35 cellular contexts compared by ENCODE assay signal in the genomic region with DNA sequence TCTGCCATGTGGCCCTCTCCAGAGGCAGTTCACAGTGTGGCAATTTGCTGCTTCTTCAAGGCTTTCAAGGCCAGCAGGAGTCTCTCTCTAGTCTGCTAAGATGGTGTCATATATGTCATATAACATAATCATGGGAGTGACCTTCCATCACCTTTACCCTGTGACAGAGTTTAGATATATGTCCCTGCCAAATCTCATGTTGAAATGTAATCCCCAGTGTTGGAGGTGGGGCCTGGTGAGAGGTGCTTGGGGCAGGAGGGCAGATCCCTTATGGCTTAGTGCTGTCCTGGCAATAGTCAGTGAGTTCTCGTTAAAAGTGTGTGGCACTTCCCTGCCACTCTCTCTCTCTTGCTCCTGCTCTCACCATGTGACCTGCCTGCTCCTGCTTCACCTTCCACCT.
"Had no signal": no experiment of that assay in that cellular context is flagged by ENCODE, and none has a peak within 500 bp of the region (broad histone marks: within the 10 kb centered on the region; RNA-seq: fewer than 3 reads in every experiment).

No MANE protein-coding gene starts in this region.

- H3K27me3 ChIP-seq: ascending aorta, breast epithelium, cardiac muscle cell, esophagus muscularis mucosa, foreskin keratinocyte, gastrocnemius medialis had no signal

- H3K4me1 ChIP-seq: ascending aorta had no signal

- H3K27me3 Mint-ChIP-seq: activated naive CD4-positive, alpha-beta T cell treated with anti-CD3 and anti-CD28 coated beads, Interleukin-2, amount 10 ng/mL, durations not matched to agents 7 days and 5 days; brain had no signal

- H3K36me3 Mint-ChIP-seq: activated CD8-positive, alpha-beta memory T cell treated with anti-CD3 and anti-CD28 coated beads, Interleukin-2, amount 10 ng/mL, durations not matched to agents 7 days and 5 days; activated naive CD4-positive, alpha-beta T cell treated with anti-CD3 and anti-CD28 coated beads, Interleukin-2, amount 10 ng/mL, durations not matched to agents 7 days and 5 days; activated naive CD4-positive, alpha-beta T cell treated with anti-CD3 and anti-CD28 coated beads, Interleukin-2, amount 50 U/mL, for 72 hours; activated naive CD8-positive, alpha-beta T cell treated with anti-CD3 and anti-CD28 coated beads, Interleukin-2, amount 10 ng/mL, durations not matched to agents 7 days and 5 days had no signal

- ATAC-seq: activated CD4-positive, CD25-positive, alpha-beta regulatory T cell treated with anti-CD3 and anti-CD28 coated beads, Interleukin-2, amount 50 U/mL, for 24 hours; activated CD8-positive, alpha-beta memory T cell treated with anti-CD3 and anti-CD28 coated beads, Interleukin-2, amount 10 ng/mL, durations not matched to agents 7 days and 5 days; activated CD8-positive, alpha-beta T cell treated with anti-CD3 and anti-CD28 coated beads, Interleukin-2, amount 10 ng/mL, durations not matched to agents 7 days and 5 days; activated naive CD4-positive, alpha-beta T cell treated with anti-CD3 and anti-CD28 coated beads, Interleukin-2, amount 50 U/mL, for 72 hours; foreskin keratinocyte; gastrocnemius medialis; T-helper 17 cell had no signal

- H3K4me3 ChIP-seq: ascending aorta, breast epithelium, cardiac muscle cell, coronary artery, dorsolateral prefrontal cortex, esophagus muscularis mucosa, gastrocnemius medialis had no signal

- DNase-seq: activated B cell treated with CpG ODN at 0.5 μM for 24 hours; activated CD4-positive, alpha-beta T cell treated with anti-CD3 and anti-CD28 coated beads for 48 hours; activated CD4-positive, alpha-beta T cell treated with anti-CD3 and anti-CD28 coated beads, Interleukin-2, amount 50 U/mL, for 1 hour; activated CD4-positive, alpha-beta T cell treated with anti-CD3 and anti-CD28 coated beads, Interleukin-2, amount 50 U/mL, for 48 hours; activated CD8-positive, alpha-beta memory T cell treated with anti-CD3 and anti-CD28 coated beads, Interleukin-2, amount 10 ng/mL, durations not matched to agents 7 days and 5 days; activated CD8-positive, alpha-beta memory T cell treated with anti-CD3 and anti-CD28 coated beads, Interleukin-2, amount 50 U/mL, for 4 hours; activated CD8-positive, alpha-beta T cell treated with anti-CD3 and anti-CD28 coated beads, Interleukin-2, amount 10 ng/mL, durations not matched to agents 7 days and 5 days; activated gamma-delta T cell; activated naive CD4-positive, alpha-beta T cell; activated naive CD4-positive, alpha-beta T cell treated with anti-CD3 and anti-CD28 coated beads, Interleukin-2, amount 10 ng/mL, durations not matched to agents 7 days and 5 days; activated naive CD8-positive, alpha-beta T cell treated with anti-CD3 and anti-CD28 coated beads, Interleukin-2, amount 10 ng/mL, durations not matched to agents 7 days and 5 days; activated T-cell treated with anti-CD3 and anti-CD28 coated beads, Interleukin-2, amount 50 U/mL, for 1 hour; activated T-cell treated with anti-CD3 and anti-CD28 coated beads, Interleukin-2, amount 50 U/mL, for 48 hours; central memory CD4-positive, alpha-beta T cell; cerebellar nuclear complex; dorsolateral prefrontal cortex; effector memory CD4-positive, alpha-beta T cell; endodermal cell; foreskin keratinocyte; gastrocnemius medialis; T-helper 1 cell; T-helper 17 cell; T1000; WERI-Rb-1 had no signal

- H3K9me3 Mint-ChIP-seq: activated B cell treated with CpG ODN at 0.5 μM for 24 hours; activated naive CD4-positive, alpha-beta T cell treated with anti-CD3 and anti-CD28 coated beads, Interleukin-2, amount 10 ng/mL, durations not matched to agents 7 days and 5 days; activated naive CD4-positive, alpha-beta T cell treated with anti-CD3 and anti-CD28 coated beads, Interleukin-2, amount 50 U/mL, for 72 hours; activated naive CD8-positive, alpha-beta T cell treated with anti-CD3 and anti-CD28 coated beads, Interleukin-2, amount 10 ng/mL, durations not matched to agents 7 days and 5 days; activated T-helper 1 cell treated with anti-CD3 and anti-CD28 coated beads, Interleukin-12 subunit alpha, Interleukin-12 subunit beta, Interleukin-2, Interleukin-4 antibody, amounts not matched to agents 30 ng/mL and 10 ng/mL and 1 ng/mL, durations not matched to agents 14 hours and 24 hours and 36 hours; dendritic cell treated with granulocyte-macrophage colony-stimulating factor and Interleukin-4, amounts not matched to agents 40 ng/mL and 50 ng/mL, for 4 days; T-helper 2 cell treated with Interferon-gamma antibody and Interleukin-4, amounts not matched to agents 5 μg/mL and 100 μg/mL, for 36 hours had no signal

- H3K27ac ChIP-seq: ascending aorta, breast epithelium, cardiac muscle cell, coronary artery, dorsolateral prefrontal cortex, esophagus muscularis mucosa, foreskin keratinocyte, gastrocnemius medialis, WERI-Rb-1 had no signal

- H3K9me3 ChIP-seq: ascending aorta, breast epithelium, esophagus muscularis mucosa, gastrocnemius medialis had no signal

- H3K4me1 Mint-ChIP-seq: activated B cell treated with CpG ODN at 0.5 μM for 24 hours; activated CD8-positive, alpha-beta memory T cell treated with anti-CD3 and anti-CD28 coated beads, Interleukin-2, amount 10 ng/mL, durations not matched to agents 7 days and 5 days; activated naive CD4-positive, alpha-beta T cell treated with anti-CD3 and anti-CD28 coated beads, Interleukin-2, amount 10 ng/mL, durations not matched to agents 7 days and 5 days; activated naive CD8-positive, alpha-beta T cell treated with anti-CD3 and anti-CD28 coated beads, Interleukin-2, amount 10 ng/mL, durations not matched to agents 7 days and 5 days; brain; T-helper 17 cell had no signal

- H3K4me3 Mint-ChIP-seq: activated B cell treated with CpG ODN at 0.5 μM for 24 hours; activated CD8-positive, alpha-beta memory T cell treated with anti-CD3 and anti-CD28 coated beads, Interleukin-2, amount 10 ng/mL, durations not matched to agents 7 days and 5 days; activated CD8-positive, alpha-beta T cell treated with anti-CD3 and anti-CD28 coated beads, Interleukin-2, amount 10 ng/mL, durations not matched to agents 7 days and 5 days; activated naive CD4-positive, alpha-beta T cell treated with anti-CD3 and anti-CD28 coated beads, Interleukin-2, amount 10 ng/mL, durations not matched to agents 7 days and 5 days; activated naive CD8-positive, alpha-beta T cell treated with anti-CD3 and anti-CD28 coated beads, Interleukin-2, amount 10 ng/mL, durations not matched to agents 7 days and 5 days; activated T-helper 1 cell treated with anti-CD3 and anti-CD28 coated beads, Interleukin-12 subunit alpha, Interleukin-12 subunit beta, Interleukin-2, Interleukin-4 antibody, amounts not matched to agents 30 ng/mL and 10 ng/mL and 1 ng/mL, durations not matched to agents 14 hours and 24 hours and 36 hours; brain; dendritic cell treated with granulocyte-macrophage colony-stimulating factor and Interleukin-4, amounts not matched to agents 40 ng/mL and 50 ng/mL, for 4 days; endodermal cell; T-helper 17 cell; T-helper 2 cell treated with Interferon-gamma antibody and Interleukin-4, amounts not matched to agents 5 μg/mL and 100 μg/mL, for 36 hours had no signal

- H3K36me3 ChIP-seq: ascending aorta, breast epithelium, cardiac muscle cell, esophagus muscularis mucosa, gastrocnemius medialis, WERI-Rb-1 had no signal

- H3K27ac Mint-ChIP-seq: activated B cell treated with CpG ODN at 0.5 μM for 24 hours; activated CD8-positive, alpha-beta memory T cell treated with anti-CD3 and anti-CD28 coated beads, Interleukin-2, amount 10 ng/mL, durations not matched to agents 7 days and 5 days; activated CD8-positive, alpha-beta T cell treated with anti-CD3 and anti-CD28 coated beads, Interleukin-2, amount 10 ng/mL, durations not matched to agents 7 days and 5 days; activated naive CD4-positive, alpha-beta T cell treated with anti-CD3 and anti-CD28 coated beads, Interleukin-2, amount 10 ng/mL, durations not matched to agents 7 days and 5 days; activated naive CD4-positive, alpha-beta T cell treated with anti-CD3 and anti-CD28 coated beads, Interleukin-2, amount 50 U/mL, for 72 hours; activated naive CD8-positive, alpha-beta T cell treated with anti-CD3 and anti-CD28 coated beads, Interleukin-2, amount 10 ng/mL, durations not matched to agents 7 days and 5 days; activated T-helper 1 cell treated with anti-CD3 and anti-CD28 coated beads, Interleukin-12 subunit alpha, Interleukin-12 subunit beta, Interleukin-2, Interleukin-4 antibody, amounts not matched to agents 30 ng/mL and 10 ng/mL and 1 ng/mL, durations not matched to agents 14 hours and 24 hours and 36 hours; brain; dendritic cell treated with granulocyte-macrophage colony-stimulating factor and Interleukin-4, amounts not matched to agents 40 ng/mL and 50 ng/mL, for 4 days; endodermal cell; T-helper 17 cell; T-helper 2 cell treated with Interferon-gamma antibody and Interleukin-4, amounts not matched to agents 5 μg/mL and 100 μg/mL, for 36 hours had no signal
